ENCODE assay signal across 17 cellular contexts in the genomic region with DNA sequence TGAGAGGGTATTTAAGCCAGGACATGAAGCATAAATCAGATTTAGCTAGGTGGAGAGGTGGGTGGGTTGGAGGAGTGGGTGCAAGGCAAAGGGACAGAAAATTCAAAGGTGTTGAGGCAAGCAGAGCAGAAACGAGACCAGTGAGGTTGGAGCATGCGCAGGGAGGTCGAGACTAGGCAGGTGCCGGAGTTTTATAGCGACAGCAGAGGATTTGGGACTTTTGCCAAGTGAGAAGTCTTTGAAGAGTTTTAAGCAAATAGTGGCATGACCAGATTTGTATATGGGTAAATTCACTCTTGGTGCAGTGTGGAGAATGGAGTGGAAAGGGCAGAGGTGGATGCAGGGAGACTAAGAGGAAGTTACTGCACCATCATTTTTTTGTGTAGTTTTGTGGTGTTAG.
A peak's percentile ranks its signal among the peaks of the same experiment; 100 is the strongest.
DNase-seq lines count a peak whose midpoint lies in the region; ATAC-seq and TF ChIP-seq lines count a peak whose summit lies in the region.
"Had no signal": no experiment of that assay in that cellular context is flagged by ENCODE, and none has a peak within 500 bp of the region (broad histone marks: within the 10 kb centered on the region; RNA-seq: fewer than 3 reads in every experiment).

No MANE protein-coding gene starts in this region.

- no peaks in the 10 kb centered on the region for H3K9me3 ChIP-seq in mucosa of descending colon
- H3K9me3 ChIP-seq in gastrocnemius medialis: no peaks in the 10 kb centered on the region
- no peaks in the 10 kb centered on the region for H3K9me3 ChIP-seq in gastroesophageal sphincter
- H3K9me3 ChIP-seq: A549 had no signal

- no peak overlapping the region for H3K4me3 Mint-ChIP-seq in T-cell
- H3K4me3 Mint-ChIP-seq: H9; stimulated activated naive CD8-positive, alpha-beta T cell treated with anti-CD3 and anti-CD28 coated beads, Interleukin-15, amount 100 ng/mL, for 72 hours had no signal

- H3K27ac ChIP-seq in gastrocnemius medialis (peak overlapping the region in 2 of 4 donors; percentile 26 to 58), gastroesophageal sphincter (no peak overlapping the region)
- H3K27ac ChIP-seq: A549 had no signal

- TF ChIP-seq POLR2A in gastrocnemius medialis (IDR thresholded peaks at IDR 0.05): no peak
- no peak for TF ChIP-seq POLR2A in gastroesophageal sphincter (IDR thresholded peaks at IDR 0.05)

- peak; percentile 8 for DNase-seq in NCI-H2171 treated with DMSO at 0.1 percent for 48 hours (lab: John Stamatoyannopoulos, UW)
- no peak for DNase-seq in NCI-H2171 (lab: John Stamatoyannopoulos, UW)
- DNase-seq in COR-L47 (lab: John Stamatoyannopoulos, UW): peak; percentile 9
- no peak for DNase-seq in T-cell
- DNase-seq in mucosa of descending colon: peak in 2 of 3 donors; percentile 39 to 62
- no peak for DNase-seq in gastrocnemius medialis
- DNase-seq: activated gamma-delta T cell treated with Interleukin-2 at 50 U/mL for 16 hours; effector CD4-positive, alpha-beta T cell; H9; NCI-H2227 treated with DMSO at 0.1 percent for 48 hours; right cardiac atrium; RPMI8226; stimulated activated CD4-positive, alpha-beta T cell treated with anti-CD3 and anti-CD28 coated beads, Interleukin-4, amount 100 ng/mL, for 4 hours; stimulated activated naive CD8-positive, alpha-beta T cell treated with anti-CD3 and anti-CD28 coated beads, Interleukin-15, amount 100 ng/mL, for 72 hours had no signal

- WGBS in gastroesophageal sphincter (ENCODE audit: low coverage in 1 of 2), 2 donors: 71 to 76% methylated on average over 5 of the region's 5 CpGs

- CTCF ChIA-PET in T-cell (lab: Charles Lee): interaction anchor here (0.7 to 1.8 kb wide), 6 partner anchors 97 to 1091 kb away, joined by 3 to 7 read pairs (median 4); no protein-coding TSS in a partner anchor

- H3K4me1 ChIP-seq in mucosa of descending colon (ENCODE audit: low read depth) (no peaks in the 10 kb centered on the region), gastrocnemius medialis (peaks cover 26% of the 10 kb centered on the region in 2 donors), gastroesophageal sphincter (peaks cover 0 to 43% (median 9%) of the 10 kb centered on the region in 3 donors)

- ATAC-seq in T-cell (replicated peaks in 1 of 4): no peak
- peak; percentile 74 for ATAC-seq in mucosa of descending colon
- ATAC-seq in GM21515 (IDR thresholded peaks at IDR 0.05; ENCODE audit: unreplicated experiment): no peak
- ATAC-seq in gastrocnemius medialis: no peak
- no peak for ATAC-seq in gastroesophageal sphincter
- ATAC-seq: A549; right cardiac atrium; stimulated activated naive CD8-positive, alpha-beta T cell treated with anti-CD3 and anti-CD28 coated beads, Interleukin-15, amount 100 ng/mL, for 72 hours had no signal

- intact Hi-C loops in mucosa of descending colon (cut with DNase I, micrococcal nuclease): loop anchor here (5.0 to 10.0 kb wide), 3 partner anchors 142 to 235 kb away; partner anchors contain the start of gene MND1 (in 2 of the 2)
- intact Hi-C loops in gastrocnemius medialis (cut with DNase I; ENCODE audit: low total_unique reads): loop anchor here (5.0 to 10.0 kb wide), 2 partner anchors 352 to 435 kb away; no protein-coding TSS in a partner anchor

- H3K4me3 ChIP-seq in mucosa of descending colon: no peak overlapping the region
- H3K4me3 ChIP-seq in gastrocnemius medialis: no peak overlapping the region
- no peak overlapping the region for H3K4me3 ChIP-seq in gastroesophageal sphincter
- H3K4me3 ChIP-seq: A549 had no signal

- in situ Hi-C loops in gastrocnemius medialis (cut with MboI; ENCODE audit: low sequenced_read_pairs in 4 of 4): loop anchor here (10.0 kb wide), 5 partner anchors 112 to 432 kb away; partner anchors contain the start of genes MND1 (in 1 of the 4) and TMEM131L (in 1 of the 4)

- H3K27me3 ChIP-seq in gastrocnemius medialis (no peaks in the 10 kb centered on the region), gastroesophageal sphincter (no peaks in the 10 kb centered on the region)

- H3K27me3 Mint-ChIP-seq in T-cell: no peaks in the 10 kb centered on the region
- H3K27me3 Mint-ChIP-seq: stimulated activated naive CD8-positive, alpha-beta T cell treated with anti-CD3 and anti-CD28 coated beads, Interleukin-15, amount 100 ng/mL, for 72 hours had no signal

- no peak for TF ChIP-seq CTCF in mucosa of descending colon (IDR thresholded peaks at IDR 0.05)
- TF ChIP-seq CTCF in gastrocnemius medialis (IDR thresholded peaks at IDR 0.05 in 4 of 5, conservative IDR thresholded peaks at IDR 0.05 in 1 of 5): no peak
- TF ChIP-seq CTCF in gastroesophageal sphincter (IDR thresholded peaks at IDR 0.05): no peak

- H3K4me1 Mint-ChIP-seq in T-cell: peaks cover 60 to 62% (median 60%) of the 10 kb centered on the region in 3 donors

- peak overlapping the region; percentile 3 to 80 for H3K27ac Mint-ChIP-seq in T-cell

- no peaks in the 10 kb centered on the region for H3K9me3 Mint-ChIP-seq in T-cell
- H3K9me3 Mint-ChIP-seq: H9; stimulated activated naive CD8-positive, alpha-beta T cell treated with anti-CD3 and anti-CD28 coated beads, Interleukin-15, amount 100 ng/mL, for 72 hours had no signal

- TF ChIP-seq EP300 in gastroesophageal sphincter (IDR thresholded peaks at IDR 0.05): no peak

- peaks cover 17% of the 10 kb centered on the region for H3K36me3 Mint-ChIP-seq in T-cell

- POLR2A ChIA-PET in T-cell (lab: Charles Lee): no interaction called here

- H3K36me3 ChIP-seq in mucosa of descending colon (ENCODE audit: low read depth) (no peaks in the 10 kb centered on the region), gastrocnemius medialis (no peaks in the 10 kb centered on the region), gastroesophageal sphincter (peaks cover 0 to 7% of the 10 kb centered on the region in 2 donors)

Comparison
In these comparisons a context has a peak if more than half of its experiments do, and no peak if none do; other contexts are left out.
1. DNase-seq: peak in NCI-H2171 treated with DMSO at 0.1 percent for 48 hours (single experiment), COR-L47 (single experiment) and mucosa of descending colon (2 of 3); none in NCI-H2171 (single experiment), T-cell (0 of 34) and gastrocnemius medialis (0 of 2).